In the genomic region with DNA sequence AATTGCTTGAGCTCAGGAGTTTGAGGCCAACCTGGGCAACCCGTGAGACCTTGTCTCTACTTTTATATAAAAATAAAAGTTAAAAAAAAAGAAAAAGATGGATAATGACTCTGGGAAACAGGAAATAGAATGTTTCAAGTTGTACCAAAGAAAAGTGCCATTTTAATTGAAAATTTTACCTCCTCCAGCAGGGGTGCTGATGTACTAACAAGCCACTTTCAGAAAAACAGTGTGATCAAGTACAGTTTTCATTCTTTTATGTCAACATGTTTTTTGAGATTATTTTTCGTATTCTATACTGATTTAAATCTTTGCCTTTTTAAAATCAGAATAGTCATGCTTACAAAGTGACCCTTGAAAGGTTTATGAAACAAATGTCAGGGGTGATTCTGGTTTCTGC, we compare ENCODE assay signal across 14 cellular contexts.
"Had no signal": no experiment of that assay in that cellular context is flagged by ENCODE, and none has a peak within 500 bp of the region (broad histone marks: within the 10 kb centered on the region; RNA-seq: fewer than 3 reads in every experiment).

No MANE protein-coding gene starts in this region.

- H3K9me3 Mint-ChIP-seq: activated T-helper 2 cell treated with anti-CD3 and anti-CD28 coated beads, Interferon-gamma antibody, Interleukin-2, Interleukin-4, amounts not matched to agents 10 μg/mL and 5 μg/mL and 100 μg/mL, durations not matched to agents 14 hours and 24 hours and 36 hours; natural killer cell; stimulated activated naive CD8-positive, alpha-beta T cell treated with anti-CD3 and anti-CD28 coated beads, Interleukin-15, Interleukin-2, amounts not matched to agents 100 ng/mL and 50 ng/mL, for 24 hours had no signal

- H3K36me3 Mint-ChIP-seq: natural killer cell had no signal

- H3K4me1 ChIP-seq: suprapubic skin had no signal

- H3K9me3 ChIP-seq: suprapubic skin had no signal

- H3K4me3 Mint-ChIP-seq: natural killer cell; stimulated activated naive CD8-positive, alpha-beta T cell treated with anti-CD3 and anti-CD28 coated beads, Interleukin-15, Interleukin-2, amounts not matched to agents 100 ng/mL and 50 ng/mL, for 24 hours had no signal

- H3K27me3 Mint-ChIP-seq: stimulated activated naive CD8-positive, alpha-beta T cell treated with anti-CD3 and anti-CD28 coated beads, Interleukin-15, Interleukin-2, amounts not matched to agents 100 ng/mL and 50 ng/mL, for 24 hours had no signal

- H3K27ac Mint-ChIP-seq: activated T-helper 2 cell treated with anti-CD3 and anti-CD28 coated beads, Interferon-gamma antibody, Interleukin-2, Interleukin-4, amounts not matched to agents 10 μg/mL and 5 μg/mL and 100 μg/mL, durations not matched to agents 14 hours and 24 hours and 36 hours; natural killer cell; stimulated activated naive CD8-positive, alpha-beta T cell treated with anti-CD3 and anti-CD28 coated beads, Interleukin-15, Interleukin-2, amounts not matched to agents 100 ng/mL and 50 ng/mL, for 24 hours had no signal

- H3K36me3 ChIP-seq: suprapubic skin had no signal

- ATAC-seq: natural killer cell, right cardiac atrium had no signal

- H3K4me3 ChIP-seq: suprapubic skin had no signal

- DNase-seq: activated CD4-positive, alpha-beta T cell treated with anti-CD3 and anti-CD28 coated beads, Interleukin-2, amount 50 U/mL, for 48 hours; activated CD4-positive, CD25-positive, alpha-beta regulatory T cell treated with anti-CD3 and anti-CD28 coated beads, Interleukin-2, amount 50 U/mL, for 72 hours; activated naive CD4-positive, alpha-beta T cell treated with anti-CD3 and anti-CD28 coated beads, Interleukin-2, amount 50 U/mL, for 16 hours; glutamatergic neuron; kidney glomerular epithelial cell; mesendoderm; natural killer cell; right cardiac atrium; T-helper 1 cell; T1000; trophoblast cell had no signal

- H3K27me3 ChIP-seq: suprapubic skin had no signal
